ENCODE assay signal across 28 cellular contexts in genomic region chr16:7343271-7343670, GRCh38. TPM values are rescaled to one million over a fixed set of nuclear protein-coding genes. Genes with fewer than 3 reads are reported as not detected.
"Had no signal": no experiment of that assay in that cellular context is flagged by ENCODE, and none has a peak within 500 bp of the region (broad histone marks: within the 10 kb centered on the region; RNA-seq: fewer than 3 reads in every experiment).

No MANE protein-coding gene starts in this region.

- H3K4me1 ChIP-seq: left lung, lower lobe of right lung, parathyroid adenoma, prostate gland, right lobe of liver, testis, tibial nerve, upper lobe of right lung, vagina had no signal

- DNase-seq: cortex of kidney; dorsolateral prefrontal cortex; effector CD8-positive, alpha-beta T cell; foreskin melanocyte; heart right ventricle; hypothalamus; islet precursor cell; left lung; lower lobe of right lung; naive B cell; occipital lobe; retina; right lobe of liver; stimulated activated CD4-positive, alpha-beta T cell treated with anti-CD3 and anti-CD28 coated beads, Interleukin-2, amount 100 ng/mL, for 24 hours; stimulated activated CD4-positive, alpha-beta T cell treated with anti-CD3 and anti-CD28 coated beads, Interleukin-4, amount 100 ng/mL, for 4 hours; stimulated activated naive B cell treated with anti-CD40 and anti-IgM and Interleukin-4, amounts not matched to agents 10 μg/mL and 1 μg/mL and 100 μg/mL, for 72 hours; stimulated activated naive CD8-positive, alpha-beta T cell treated with anti-CD3 and anti-CD28 coated beads, Interleukin-15, amount 100 ng/mL, for 72 hours; testis; upper lobe of right lung had no signal

- H3K27me3 ChIP-seq: heart right ventricle, left lung, right lobe of liver, testis, tibial nerve, upper lobe of right lung, vagina had no signal

- H3K36me3 ChIP-seq: heart right ventricle, left lung, lower lobe of right lung, prostate gland, right lobe of liver, tibial nerve, upper lobe of right lung, vagina had no signal

- H3K27ac Mint-ChIP-seq: memory B cell; mesothelial cell of epicardium; naive B cell; stimulated activated naive B cell treated with anti-CD40 and anti-IgM and Interleukin-4, amounts not matched to agents 10 μg/mL and 1 μg/mL and 100 μg/mL, for 72 hours; stimulated activated naive CD8-positive, alpha-beta T cell treated with anti-CD3 and anti-CD28 coated beads, Interleukin-15, amount 100 ng/mL, for 72 hours had no signal

- H3K9me3 ChIP-seq: heart right ventricle, left lung, lower lobe of right lung, prostate gland, right lobe of liver, testis, upper lobe of right lung, vagina had no signal

- H3K27ac ChIP-seq: dorsolateral prefrontal cortex, left lung, lower lobe of right lung, parathyroid adenoma, prostate gland, right lobe of liver, skin epidermis, testis, tibial nerve, upper lobe of right lung, vagina had no signal

- H3K4me1 Mint-ChIP-seq: memory B cell; mesothelial cell of epicardium; naive B cell; stimulated activated naive B cell treated with anti-CD40 and anti-IgM and Interleukin-4, amounts not matched to agents 10 μg/mL and 1 μg/mL and 100 μg/mL, for 72 hours; stimulated activated naive CD8-positive, alpha-beta T cell treated with anti-CD3 and anti-CD28 coated beads, Interleukin-15, amount 100 ng/mL, for 72 hours had no signal

- H3K4me3 Mint-ChIP-seq: memory B cell; mesothelial cell of epicardium; naive B cell; nephron; stimulated activated naive B cell treated with anti-CD40 and anti-IgM and Interleukin-4, amounts not matched to agents 10 μg/mL and 1 μg/mL and 100 μg/mL, for 72 hours; stimulated activated naive CD8-positive, alpha-beta T cell treated with anti-CD3 and anti-CD28 coated beads, Interleukin-15, amount 100 ng/mL, for 72 hours had no signal

- ATAC-seq: heart right ventricle; left lung; lower lobe of right lung; right lobe of liver; stimulated activated naive B cell treated with anti-CD40 and anti-IgM and Interleukin-4, amounts not matched to agents 10 μg/mL and 1 μg/mL and 100 μg/mL, for 72 hours; stimulated activated naive CD8-positive, alpha-beta T cell treated with anti-CD3 and anti-CD28 coated beads, Interleukin-15, amount 100 ng/mL, for 72 hours; upper lobe of right lung had no signal

- H3K4me3 ChIP-seq: dorsolateral prefrontal cortex, heart right ventricle, left lung, lower lobe of right lung, prostate gland, right lobe of liver, skin epidermis, testis, tibial nerve, upper lobe of right lung, vagina had no signal

- H3K9me3 Mint-ChIP-seq: mesothelial cell of epicardium, nephron had no signal

- H3K36me3 Mint-ChIP-seq: memory B cell; mesothelial cell of epicardium; naive B cell; stimulated activated naive B cell treated with anti-CD40 and anti-IgM and Interleukin-4, amounts not matched to agents 10 μg/mL and 1 μg/mL and 100 μg/mL, for 72 hours had no signal

- H3K27me3 Mint-ChIP-seq: memory B cell; naive B cell; stimulated activated naive B cell treated with anti-CD40 and anti-IgM and Interleukin-4, amounts not matched to agents 10 μg/mL and 1 μg/mL and 100 μg/mL, for 72 hours; stimulated activated naive CD8-positive, alpha-beta T cell treated with anti-CD3 and anti-CD28 coated beads, Interleukin-15, amount 100 ng/mL, for 72 hours had no signal

RNA-seq across cellular contexts. Expression of gene RBFOX1, which starts 10.6 kb away (rescaled TPM):
- total RNA-seq: glomerular endothelial cell, left lung, lower lobe of right lung, upper lobe of right lung had no signal
